Comparison of ENCODE assay signal across 8 cellular contexts in genomic region chr17:76909971-76910760, GRCh38. TPM values are rescaled to one million over a fixed set of nuclear protein-coding genes. Genes with fewer than 3 reads are reported as not detected.
A peak's percentile ranks its signal among the peaks of the same experiment; 100 is the strongest.
DNase-seq lines count a peak whose midpoint lies in the region; ATAC-seq and TF ChIP-seq lines count a peak whose summit lies in the region.

No MANE protein-coding gene starts in this region.

- WGBS in smooth muscle cell (ENCODE audit: low lambda C conversion rate) = 34% methylated on average over 13 of the region's 13 CpGs

- no peak overlapping the region for H3K27ac ChIP-seq in smooth muscle cell (ENCODE audit: low read depth)

- no peak for ATAC-seq in GM18858 (IDR thresholded peaks at IDR 0.05; ENCODE audit: unreplicated experiment)
- no peak for ATAC-seq in activated CD4-positive, CD25-positive, alpha-beta regulatory T cell treated with anti-CD3 and anti-CD28 coated beads, Interleukin-2, amount 50 U/mL, for 24 hours

- no peak overlapping the region for H3K4me2 ChIP-seq in smooth muscle cell

- DNase-seq in SIG-M5 treated with dmso at 0.1 percent for 504 hours (lab: John Stamatoyannopoulos, UW; ENCODE audit: unreplicated experiment) (peak; percentile 16), SIG-M5 (lab: John Stamatoyannopoulos, UW) (no peak), glomerular endothelial cell (ENCODE audit: extremely low read depth, low read depth, low spot score) (peak; percentile 5), smooth muscle cell (lab: John Stamatoyannopoulos, UW; ENCODE audit: unreplicated experiment) (peak; percentile 37), middle frontal gyrus (ENCODE audit: extremely low spot score, low spot score) (no peak)
- peak; percentile 58 for DNase-seq in activated CD4-positive, alpha-beta memory T cell treated with anti-CD3 and anti-CD28 coated beads for 36 hours

- no peaks in the 10 kb centered on the region for H4K20me1 ChIP-seq in smooth muscle cell (ENCODE audit: low read depth)

- CTCF ChIA-PET in activated CD4-positive, alpha-beta memory T cell treated with anti-CD3 and anti-CD28 coated beads for 36 hours (lab: Charles Lee) = no interaction called here

- no peak overlapping the region for H3K4me3 Mint-ChIP-seq in activated CD4-positive, alpha-beta memory T cell treated with anti-CD3 and anti-CD28 coated beads for 36 hours

- no peak overlapping the region for H3K27ac Mint-ChIP-seq in activated CD4-positive, alpha-beta memory T cell treated with anti-CD3 and anti-CD28 coated beads for 36 hours

- TF ChIP-seq CTCF in smooth muscle cell (IDR thresholded peaks at IDR 0.05; ENCODE audit: borderline replicate concordance, insufficient read depth, poor library complexity, severe bottlenecking) = no peak

- H3K4me1 ChIP-seq in smooth muscle cell (ENCODE audit: low read depth) = no peaks in the 10 kb centered on the region

- no peaks in the 10 kb centered on the region for H3K4me1 Mint-ChIP-seq in activated CD4-positive, alpha-beta memory T cell treated with anti-CD3 and anti-CD28 coated beads for 36 hours (ENCODE audit: low read depth)

- H3F3A ChIP-seq in smooth muscle cell (ENCODE audit: low read depth) = no peaks in the 10 kb centered on the region

- H3K27me3 Mint-ChIP-seq in activated CD4-positive, alpha-beta memory T cell treated with anti-CD3 and anti-CD28 coated beads for 36 hours = peaks cover 2% of the 10 kb centered on the region

- POLR2A ChIA-PET in activated CD4-positive, alpha-beta memory T cell treated with anti-CD3 and anti-CD28 coated beads for 36 hours (lab: Charles Lee) = no interaction called here

- no peak overlapping the region for H2AFZ ChIP-seq in smooth muscle cell (ENCODE audit: low read depth)

- no peak overlapping the region for H3K4me3 ChIP-seq in smooth muscle cell

- H3K36me3 ChIP-seq in smooth muscle cell (ENCODE audit: low read depth) = no peaks in the 10 kb centered on the region

- H3K27me3 ChIP-seq in smooth muscle cell (ENCODE audit: low read depth) = no peaks in the 10 kb centered on the region

- H3K36me3 Mint-ChIP-seq in activated CD4-positive, alpha-beta memory T cell treated with anti-CD3 and anti-CD28 coated beads for 36 hours = no peaks in the 10 kb centered on the region

- no peaks in the 10 kb centered on the region for H3K79me2 ChIP-seq in smooth muscle cell (ENCODE audit: low read depth)

- no peak overlapping the region for H3K9ac ChIP-seq in smooth muscle cell (ENCODE audit: low read depth)

- intact Hi-C loops in activated CD4-positive, alpha-beta memory T cell treated with anti-CD3 and anti-CD28 coated beads for 36 hours (cut with micrococcal nuclease) = no loop called here

- no peaks in the 10 kb centered on the region for H3K9me3 ChIP-seq in smooth muscle cell (replicated peaks; ENCODE audit: low read depth)

- peaks cover 5% of the 10 kb centered on the region for H3K9me3 Mint-ChIP-seq in activated CD4-positive, alpha-beta memory T cell treated with anti-CD3 and anti-CD28 coated beads for 36 hours

RNA-seq across cellular contexts. Expression of gene MGAT5B, which starts 42.0 kb away (rescaled TPM):
- under 1 TPM in 1 of 2 experiments, not detected in 1; 0.38 TPM for total RNA-seq in activated CD4-positive, alpha-beta memory T cell treated with anti-CD3 and anti-CD28 coated beads for 36 hours
- total RNA-seq in glomerular endothelial cell = 9.1 and 10.0 TPM in 2 replicates
- total RNA-seq in smooth muscle cell = 0.27 and 7.6 TPM in 2 replicates
- polyA plus RNA-seq in smooth muscle cell = 0.78 and 3.3 TPM in 2 replicates

Comparison
In these comparisons a context has a peak if more than half of its experiments do, and no peak if none do; other contexts are left out.
1. DNase-seq: peak in SIG-M5 treated with dmso at 0.1 percent for 504 hours (single experiment), activated CD4-positive, alpha-beta memory T cell treated with anti-CD3 and anti-CD28 coated beads for 36 hours (single experiment), glomerular endothelial cell (single experiment) and smooth muscle cell (single experiment); none in SIG-M5 (single experiment) and middle frontal gyrus (single experiment).